Comparison of ENCODE assay signal across 1 cellular context in the genomic region with DNA sequence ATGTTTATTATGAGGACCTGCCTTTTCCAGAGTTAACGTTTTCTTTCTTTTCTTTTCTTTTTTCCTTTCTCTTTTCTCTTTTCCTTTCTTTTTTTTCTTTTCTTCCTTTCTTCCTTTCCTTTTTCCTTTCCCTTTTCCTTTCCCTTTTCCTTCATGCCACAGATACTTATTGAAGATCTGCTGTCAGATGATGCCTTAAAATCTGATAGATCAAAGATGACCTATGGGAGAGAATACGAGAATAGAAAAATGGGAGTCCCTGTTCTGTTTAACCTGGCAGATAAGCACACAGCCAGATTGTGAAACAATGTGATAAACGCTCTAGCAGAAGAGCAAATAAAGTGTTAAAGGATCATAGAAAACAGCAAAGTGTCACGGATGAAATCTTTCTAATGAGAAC.
A peak's percentile ranks its signal among the peaks of the same experiment; 100 is the strongest.
TF ChIP-seq lines count a peak whose summit lies in the region.

No MANE protein-coding gene starts in this region.

TF ChIP-seq in HepG2, 621 proteins besides CTCF, POLR2A, EP300 and RAD21 (continued from another document and continues in another):
- TF ChIP-seq ONECUT2 (CRISPR knock-in tag; IDR thresholded peaks at IDR 0.05): 0 out of 2 replicates have a peak, but pooled peaks have one; percentile 46
- no peak for TF ChIP-seq ZBTB37 (CRISPR knock-in tag; IDR thresholded peaks at IDR 0.05)
- peak in 1 of 2 experiments; percentile 23; a peak in 1 of 4 replicates for TF ChIP-seq ATF4 (CRISPR knock-in tag; IDR thresholded peaks at IDR 0.05)
- TF ChIP-seq ZNF746 (CRISPR knock-in tag; IDR thresholded peaks at IDR 0.05): no peak
- TF ChIP-seq NR0B2 (CRISPR knock-in tag; IDR thresholded peaks at IDR 0.05): no peak
- TF ChIP-seq GFI1 (CRISPR knock-in tag; IDR thresholded peaks at IDR 0.05; ENCODE audit: borderline replicate concordance): peak; percentile 70; the same call in 1 of the 2 replicates
- TF ChIP-seq, protein P1, sequence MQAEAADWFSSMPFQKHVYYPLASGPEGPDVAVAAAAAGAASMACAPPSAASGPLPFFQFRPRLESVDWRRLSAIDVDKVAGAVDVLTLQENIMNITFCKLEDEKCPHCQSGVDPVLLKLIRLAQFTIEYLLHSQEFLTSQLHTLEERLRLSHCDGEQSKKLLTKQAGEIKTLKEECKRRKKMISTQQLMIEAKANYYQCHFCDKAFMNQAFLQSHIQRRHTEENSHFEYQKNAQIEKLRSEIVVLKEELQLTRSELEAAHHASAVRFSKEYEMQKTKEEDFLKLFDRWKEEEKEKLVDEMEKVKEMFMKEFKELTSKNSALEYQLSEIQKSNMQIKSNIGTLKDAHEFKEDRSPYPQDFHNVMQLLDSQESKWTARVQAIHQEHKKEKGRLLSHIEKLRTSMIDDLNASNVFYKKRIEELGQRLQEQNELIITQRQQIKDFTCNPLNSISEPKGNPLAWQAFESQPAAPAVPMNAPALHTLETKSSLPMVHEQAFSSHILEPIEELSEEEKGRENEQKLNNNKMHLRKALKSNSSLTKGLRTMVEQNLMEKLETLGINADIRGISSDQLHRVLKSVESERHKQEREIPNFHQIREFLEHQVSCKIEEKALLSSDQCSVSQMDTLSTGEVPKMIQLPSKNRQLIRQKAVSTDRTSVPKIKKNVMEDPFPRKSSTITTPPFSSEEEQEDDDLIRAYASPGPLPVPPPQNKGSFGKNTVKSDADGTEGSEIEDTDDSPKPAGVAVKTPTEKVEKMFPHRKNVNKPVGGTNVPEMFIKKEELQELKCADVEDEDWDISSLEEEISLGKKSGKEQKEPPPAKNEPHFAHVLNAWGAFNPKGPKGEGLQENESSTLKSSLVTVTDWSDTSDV (CRISPR knock-in tag; IDR thresholded peaks at IDR 0.05): no peak
- no peak for TF ChIP-seq ZBTB42 (CRISPR knock-in tag; IDR thresholded peaks at IDR 0.05)
- TF ChIP-seq ZNF776 (CRISPR knock-in tag; IDR thresholded peaks at IDR 0.05): no peak
- no peak for TF ChIP-seq NONO (IDR thresholded peaks at IDR 0.05)
- no peak for TF ChIP-seq NONO (CRISPR knock-in tag; conservative IDR thresholded peaks at IDR 0.05)
- TF ChIP-seq ZSCAN5A (CRISPR knock-in tag; IDR thresholded peaks at IDR 0.05; ENCODE audit: borderline replicate concordance): no peak
- TF ChIP-seq, protein P2, sequence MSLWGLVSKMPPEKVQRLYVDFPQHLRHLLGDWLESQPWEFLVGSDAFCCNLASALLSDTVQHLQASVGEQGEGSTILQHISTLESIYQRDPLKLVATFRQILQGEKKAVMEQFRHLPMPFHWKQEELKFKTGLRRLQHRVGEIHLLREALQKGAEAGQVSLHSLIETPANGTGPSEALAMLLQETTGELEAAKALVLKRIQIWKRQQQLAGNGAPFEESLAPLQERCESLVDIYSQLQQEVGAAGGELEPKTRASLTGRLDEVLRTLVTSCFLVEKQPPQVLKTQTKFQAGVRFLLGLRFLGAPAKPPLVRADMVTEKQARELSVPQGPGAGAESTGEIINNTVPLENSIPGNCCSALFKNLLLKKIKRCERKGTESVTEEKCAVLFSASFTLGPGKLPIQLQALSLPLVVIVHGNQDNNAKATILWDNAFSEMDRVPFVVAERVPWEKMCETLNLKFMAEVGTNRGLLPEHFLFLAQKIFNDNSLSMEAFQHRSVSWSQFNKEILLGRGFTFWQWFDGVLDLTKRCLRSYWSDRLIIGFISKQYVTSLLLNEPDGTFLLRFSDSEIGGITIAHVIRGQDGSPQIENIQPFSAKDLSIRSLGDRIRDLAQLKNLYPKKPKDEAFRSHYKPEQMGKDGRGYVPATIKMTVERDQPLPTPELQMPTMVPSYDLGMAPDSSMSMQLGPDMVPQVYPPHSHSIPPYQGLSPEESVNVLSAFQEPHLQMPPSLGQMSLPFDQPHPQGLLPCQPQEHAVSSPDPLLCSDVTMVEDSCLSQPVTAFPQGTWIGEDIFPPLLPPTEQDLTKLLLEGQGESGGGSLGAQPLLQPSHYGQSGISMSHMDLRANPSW (CRISPR knock-in tag; IDR thresholded peaks at IDR 0.05; ENCODE audit: borderline replicate concordance): no peak
- no peak for TF ChIP-seq FOXO4 (CRISPR knock-in tag; conservative IDR thresholded peaks at IDR 0.05)
- TF ChIP-seq RORA (CRISPR knock-in tag; IDR thresholded peaks at IDR 0.05): no peak
- peak; percentile 73; the same call in 1 of the 2 replicates for TF ChIP-seq HOMEZ (CRISPR knock-in tag; IDR thresholded peaks at IDR 0.05; ENCODE audit: low read depth)
- no peak for TF ChIP-seq MEIS1 (CRISPR knock-in tag; IDR thresholded peaks at IDR 0.05; ENCODE audit: borderline replicate concordance)
- no peak for TF ChIP-seq ZMAT3 (CRISPR knock-in tag; conservative IDR thresholded peaks at IDR 0.05)
- no peak for TF ChIP-seq ZNF558 (CRISPR knock-in tag; IDR thresholded peaks at IDR 0.05; ENCODE audit: borderline replicate concordance)
- TF ChIP-seq, protein P3, sequence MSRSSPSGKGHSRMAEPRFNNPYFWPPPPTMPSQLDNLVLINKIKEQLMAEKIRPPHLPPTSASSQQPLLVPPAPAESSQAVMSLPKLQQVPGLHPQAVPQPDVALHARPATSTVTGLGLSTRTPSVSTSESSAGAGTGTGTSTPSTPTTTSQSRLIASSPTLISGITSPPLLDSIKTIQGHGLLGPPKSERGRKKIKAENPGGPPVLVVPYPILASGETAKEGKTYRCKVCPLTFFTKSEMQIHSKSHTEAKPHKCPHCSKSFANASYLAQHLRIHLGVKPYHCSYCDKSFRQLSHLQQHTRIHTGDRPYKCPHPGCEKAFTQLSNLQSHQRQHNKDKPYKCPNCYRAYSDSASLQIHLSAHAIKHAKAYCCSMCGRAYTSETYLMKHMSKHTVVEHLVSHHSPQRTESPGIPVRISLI (CRISPR knock-in tag; IDR thresholded peaks at IDR 0.05; ENCODE audit: borderline replicate concordance): 0 out of 2 replicates have a peak, but pooled peaks have one; percentile 11
- no peak for TF ChIP-seq ZNF12 (CRISPR knock-in tag; IDR thresholded peaks at IDR 0.05)
- TF ChIP-seq POGK (CRISPR knock-in tag; conservative IDR thresholded peaks at IDR 0.05): no peak
- no peak for TF ChIP-seq DMAP1 (CRISPR knock-in tag; IDR thresholded peaks at IDR 0.05)
- no peak for TF ChIP-seq ZNF44 (CRISPR knock-in tag; IDR thresholded peaks at IDR 0.05)
- no peak for TF ChIP-seq JARID2 (CRISPR knock-in tag; IDR thresholded peaks at IDR 0.05; ENCODE audit: insufficient replicate concordance)
- TF ChIP-seq ZKSCAN5 (CRISPR knock-in tag; IDR thresholded peaks at IDR 0.05): no peak
- TF ChIP-seq ZNF501 (CRISPR knock-in tag; IDR thresholded peaks at IDR 0.05): no peak
- no peak for TF ChIP-seq ZNF737 (CRISPR knock-in tag; IDR thresholded peaks at IDR 0.05; ENCODE audit: borderline replicate concordance)
- TF ChIP-seq ZNF788 (CRISPR knock-in tag; IDR thresholded peaks at IDR 0.05; ENCODE audit: borderline replicate concordance): no peak
- TF ChIP-seq HES4 (CRISPR knock-in tag; IDR thresholded peaks at IDR 0.05; ENCODE audit: borderline replicate concordance): no peak
- TF ChIP-seq ZFP36L1 (CRISPR knock-in tag; IDR thresholded peaks at IDR 0.05): no peak
- TF ChIP-seq SP2 (CRISPR knock-in tag; IDR thresholded peaks at IDR 0.05): no peak
- no peak for TF ChIP-seq ZBTB38 (CRISPR knock-in tag; IDR thresholded peaks at IDR 0.05)
- no peak for TF ChIP-seq THAP8 (CRISPR knock-in tag; IDR thresholded peaks at IDR 0.05; ENCODE audit: borderline replicate concordance)
- TF ChIP-seq CCAR2 (optimal IDR thresholded peaks at IDR 0.05; ENCODE audit: low read depth, low read length): no peak
- no peak for TF ChIP-seq PHF21A (CRISPR knock-in tag; IDR thresholded peaks at IDR 0.05)
- no peak for TF ChIP-seq SP5 (CRISPR knock-in tag; IDR thresholded peaks at IDR 0.05; ENCODE audit: borderline replicate concordance, low read depth)
- TF ChIP-seq, protein P4, sequence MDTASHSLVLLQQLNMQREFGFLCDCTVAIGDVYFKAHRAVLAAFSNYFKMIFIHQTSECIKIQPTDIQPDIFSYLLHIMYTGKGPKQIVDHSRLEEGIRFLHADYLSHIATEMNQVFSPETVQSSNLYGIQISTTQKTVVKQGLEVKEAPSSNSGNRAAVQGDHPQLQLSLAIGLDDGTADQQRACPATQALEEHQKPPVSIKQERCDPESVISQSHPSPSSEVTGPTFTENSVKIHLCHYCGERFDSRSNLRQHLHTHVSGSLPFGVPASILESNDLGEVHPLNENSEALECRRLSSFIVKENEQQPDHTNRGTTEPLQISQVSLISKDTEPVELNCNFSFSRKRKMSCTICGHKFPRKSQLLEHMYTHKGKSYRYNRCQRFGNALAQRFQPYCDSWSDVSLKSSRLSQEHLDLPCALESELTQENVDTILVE (CRISPR knock-in tag; IDR thresholded peaks at IDR 0.05): 0 out of 2 replicates have a peak, but pooled peaks have one; percentile 43
- no peak for TF ChIP-seq GABPB1 (CRISPR knock-in tag; IDR thresholded peaks at IDR 0.05)
- no peak for TF ChIP-seq ZNF256 (CRISPR knock-in tag; conservative IDR thresholded peaks at IDR 0.05)
- TF ChIP-seq TBL1XR1 (IDR thresholded peaks at IDR 0.05; ENCODE audit: borderline replicate concordance, low read length, partially characterized antibody): no peak
- no peak for TF ChIP-seq CBX1 (IDR thresholded peaks at IDR 0.05; ENCODE audit: low read depth)
- no peak for TF ChIP-seq ZNF713 (CRISPR knock-in tag; IDR thresholded peaks at IDR 0.05)
- peak; percentile 64 for TF ChIP-seq FOXA3 (CRISPR knock-in tag; IDR thresholded peaks at IDR 0.05)
- TF ChIP-seq NFIC (IDR thresholded peaks at IDR 0.05; ENCODE audit: low read length): peak; percentile 62
- no peak for TF ChIP-seq ELF4 (CRISPR knock-in tag; IDR thresholded peaks at IDR 0.05; ENCODE audit: borderline replicate concordance)
